ENCODE assay signal across 12 cellular contexts in the genomic region with DNA sequence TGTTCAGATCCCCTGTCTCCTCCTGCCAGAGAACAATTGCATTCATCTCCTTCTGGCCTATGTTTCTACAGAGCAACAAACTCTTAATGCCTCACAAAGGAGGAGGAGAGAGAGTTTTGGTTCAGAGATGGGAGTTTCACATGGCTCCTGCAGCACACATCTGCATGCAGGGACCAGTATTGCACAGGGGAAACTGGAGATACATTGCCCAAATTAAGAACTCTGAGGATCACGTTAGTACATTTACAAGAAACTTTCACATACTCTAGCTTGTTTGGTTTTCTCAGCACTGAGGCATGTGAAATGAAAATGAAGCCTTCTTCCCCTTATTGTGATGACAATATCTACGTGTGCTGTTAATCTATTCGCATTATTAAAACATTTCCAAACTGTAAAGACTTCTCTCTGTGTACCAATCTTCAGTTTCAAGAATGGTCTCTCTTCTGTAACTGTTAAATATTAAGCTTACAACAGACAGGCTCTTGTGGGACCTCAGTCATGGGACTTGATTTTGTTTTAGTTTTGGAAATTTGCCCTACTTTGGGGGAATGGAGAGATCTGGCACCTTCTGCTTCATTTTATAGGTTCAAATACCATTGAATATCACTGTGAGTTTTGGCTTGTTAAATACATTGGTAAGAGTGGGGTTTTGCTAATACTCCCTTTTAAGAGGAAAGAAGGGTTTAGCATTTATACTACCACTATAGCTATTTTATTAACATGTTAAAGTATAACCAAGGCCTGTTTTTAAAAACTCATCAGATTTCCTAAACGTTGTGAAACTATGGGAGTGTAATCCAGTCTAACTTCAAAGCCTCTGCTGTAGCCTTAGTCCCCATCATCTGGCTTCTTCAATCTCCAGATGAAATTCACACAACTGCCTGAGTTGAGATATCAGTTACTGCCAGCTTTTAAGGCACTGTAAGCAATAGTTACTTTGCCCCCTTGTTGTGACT.
A peak's percentile ranks its signal among the peaks of the same experiment; 100 is the strongest.
DNase-seq lines count a peak whose midpoint lies in the region; ATAC-seq and TF ChIP-seq lines count a peak whose summit lies in the region.
"Had no signal": no experiment of that assay in that cellular context is flagged by ENCODE, and none has a peak within 500 bp of the region (broad histone marks: within the 10 kb centered on the region; RNA-seq: fewer than 3 reads in every experiment).

No MANE protein-coding gene starts in this region.

- DNase-seq in AG20443 (ENCODE audit: low spot score): no peak
- no peak for DNase-seq in MV-4-11 (lab: John Stamatoyannopoulos, UW)
- DNase-seq in NCI-H446 (lab: John Stamatoyannopoulos, UW): no peak
- no peak for DNase-seq in osteoblast (ENCODE audit: insufficient read length, low spot score, missing footprints)
- DNase-seq: activated gamma-delta T cell treated with Interleukin-2 at 50 U/mL for 16 hours, heart left ventricle, spleen had no signal

- ATAC-seq in GM19035 (IDR thresholded peaks at IDR 0.05; ENCODE audit: unreplicated experiment) (peak; percentile 58), HG02759 (IDR thresholded peaks at IDR 0.05; ENCODE audit: unreplicated experiment) (peak; percentile 68)
- ATAC-seq: heart left ventricle, Right ventricle myocardium inferior had no signal

- no peaks in the 10 kb centered on the region for H3K27me3 ChIP-seq in OCI-LY1 (ENCODE audit: insufficient read depth, low read length)
- H3K27me3 ChIP-seq in skeletal muscle tissue (ENCODE audit: control insufficient read depth in 3 of 3, insufficient read depth in 3 of 3, low read length in 3 of 3): no peaks in the 10 kb centered on the region
- no peaks in the 10 kb centered on the region for H3K27me3 ChIP-seq in osteoblast (ENCODE audit: insufficient read depth, low read length)
- H3K27me3 ChIP-seq: heart left ventricle, spleen had no signal

- H2AFZ ChIP-seq in OCI-LY1 (ENCODE audit: low read length) (no peak overlapping the region), osteoblast (ENCODE audit: low read length) (no peak overlapping the region)

- H4K20me1 ChIP-seq in OCI-LY1 (ENCODE audit: insufficient read depth, low read length) (no peaks in the 10 kb centered on the region), osteoblast (ENCODE audit: insufficient read depth, low read length) (no peaks in the 10 kb centered on the region)

- H3F3A ChIP-seq in OCI-LY1 (ENCODE audit: insufficient read depth, low read length): no peaks in the 10 kb centered on the region

- H3K4me3 ChIP-seq in OCI-LY1 (ENCODE audit: low read depth, low read length, poor library complexity, severe bottlenecking) (no peak overlapping the region), skeletal muscle tissue (ENCODE audit: low read length in 3 of 3) (no peak overlapping the region), osteoblast (ENCODE audit: insufficient read depth, low read length) (no peak overlapping the region)
- H3K4me3 ChIP-seq: heart left ventricle, spleen had no signal

- H3K36me3 ChIP-seq in OCI-LY1 (ENCODE audit: insufficient read depth, low read length) (peaks cover 10% of the 10 kb centered on the region; the same call in 1 of the 2 replicates), skeletal muscle tissue (ENCODE audit: control insufficient read depth in 3 of 3, insufficient read depth in 3 of 3, low read length in 3 of 3) (no peaks in the 10 kb centered on the region), osteoblast (ENCODE audit: insufficient read depth, low read length) (no peaks in the 10 kb centered on the region)
- H3K36me3 ChIP-seq: spleen had no signal

- H3K9me3 ChIP-seq in OCI-LY1 (ENCODE audit: low read length) (no peaks in the 10 kb centered on the region), skeletal muscle tissue (ENCODE audit: control insufficient read depth in 3 of 3, low read length in 3 of 3) (no peaks in the 10 kb centered on the region), osteoblast (ENCODE audit: low read depth, low read length) (no peaks in the 10 kb centered on the region)
- H3K9me3 ChIP-seq: heart left ventricle, spleen had no signal

- H3K27ac ChIP-seq in OCI-LY1 (ENCODE audit: low read depth, low read length, poor library complexity, severe bottlenecking) (peak overlapping the region; percentile 65), skeletal muscle tissue (ENCODE audit: low read depth, low read length) (peak overlapping the region; percentile 25), osteoblast (ENCODE audit: low read depth, low read length) (no peak overlapping the region)
- H3K27ac ChIP-seq: spleen had no signal

- H3K9ac ChIP-seq in OCI-LY1 (ENCODE audit: low read length) (peak overlapping the region; percentile 28; the same call in 1 of the 2 replicates), skeletal muscle tissue (ENCODE audit: low read depth in 1 of 3, low read length in 3 of 3) (no peak overlapping the region)

- peaks cover 89% of the 10 kb centered on the region for H3K4me1 ChIP-seq in OCI-LY1 (ENCODE audit: insufficient read depth, low read length, severe bottlenecking)
- H3K4me1 ChIP-seq in skeletal muscle tissue (ENCODE audit: control insufficient read depth in 3 of 3, insufficient read depth in 3 of 3, low read length in 3 of 3): peaks cover 0 to 8% (median 2%) of the 10 kb centered on the region in 3 donors
- H3K4me1 ChIP-seq in osteoblast (ENCODE audit: insufficient read depth, low read length): peaks cover 15% of the 10 kb centered on the region

- no peaks in the 10 kb centered on the region for H3K9me2 ChIP-seq in OCI-LY1 (ENCODE audit: low read depth, low read length)

- H3K4me2 ChIP-seq in OCI-LY1 (ENCODE audit: low read length) (peak overlapping the region; percentile 15; the same call in 1 of the 2 replicates), osteoblast (ENCODE audit: insufficient read depth, low read length) (no peak overlapping the region)

- TF ChIP-seq CTCF in OCI-LY1 (IDR thresholded peaks at IDR 0.05; ENCODE audit: low read length): no peak
- no peak for TF ChIP-seq CTCF in osteoblast (IDR thresholded peaks at IDR 0.05; ENCODE audit: extremely low read depth, low read depth, low read length)

- H3K79me2 ChIP-seq in OCI-LY1 (ENCODE audit: insufficient read depth, low read length): no peaks in the 10 kb centered on the region
- H3K79me2 ChIP-seq in osteoblast (ENCODE audit: insufficient read depth, low read length): no peaks in the 10 kb centered on the region
